Comparison of ENCODE assay signal across 30 cellular contexts in genomic region chr18:26471826-26472225, GRCh38.
"Had no signal": no experiment of that assay in that cellular context is flagged by ENCODE, and none has a peak within 500 bp of the region (broad histone marks: within the 10 kb centered on the region; RNA-seq: fewer than 3 reads in every experiment).

No MANE protein-coding gene starts in this region.

- H3K4me1 ChIP-seq: lower lobe of right lung, prostate gland, suprapubic skin, thyroid gland, upper lobe of left lung had no signal

- H3K4me3 ChIP-seq: coronary artery, esophagus squamous epithelium, heart right ventricle, lower lobe of right lung, mucosa of descending colon, prostate gland, right atrium auricular region, smooth muscle cell, suprapubic skin, thyroid gland, upper lobe of left lung had no signal

- H3K27ac Mint-ChIP-seq: naive B cell; natural killer cell treated with Interleukin-12 subunit alpha and Interleukin-12 subunit beta and Interleukin-15 and Interleukin-18, amount 100 ng/mL, for 72 hours; stimulated activated naive CD8-positive, alpha-beta T cell treated with anti-CD3 and anti-CD28 coated beads, Interleukin-15, amount 100 ng/mL, for 72 hours had no signal

- H3K36me3 Mint-ChIP-seq: naive B cell; natural killer cell treated with Interleukin-12 subunit alpha and Interleukin-12 subunit beta and Interleukin-15 and Interleukin-18, amount 100 ng/mL, for 72 hours had no signal

- H3K27me3 ChIP-seq: esophagus squamous epithelium, heart right ventricle, right atrium auricular region, suprapubic skin, thyroid gland, upper lobe of left lung had no signal

- H3K27me3 Mint-ChIP-seq: effector memory CD8-positive, alpha-beta T cell; naive B cell; natural killer cell treated with Interleukin-12 subunit alpha and Interleukin-12 subunit beta and Interleukin-15 and Interleukin-18, amount 100 ng/mL, for 72 hours; stimulated activated naive CD8-positive, alpha-beta T cell treated with anti-CD3 and anti-CD28 coated beads, Interleukin-15, amount 100 ng/mL, for 72 hours had no signal

- H3K9me3 ChIP-seq: esophagus squamous epithelium, heart right ventricle, lower lobe of right lung, mucosa of descending colon, prostate gland, right atrium auricular region, suprapubic skin, thyroid gland, upper lobe of left lung had no signal

- H3K4me3 Mint-ChIP-seq: effector memory CD8-positive, alpha-beta T cell; naive B cell; natural killer cell treated with Interleukin-12 subunit alpha and Interleukin-12 subunit beta and Interleukin-15 and Interleukin-18, amount 100 ng/mL, for 72 hours; stimulated activated naive CD8-positive, alpha-beta T cell treated with anti-CD3 and anti-CD28 coated beads, Interleukin-15, amount 100 ng/mL, for 72 hours had no signal

- H3K4me2 ChIP-seq: smooth muscle cell had no signal

- H3K9me3 Mint-ChIP-seq: effector memory CD8-positive, alpha-beta T cell; naive B cell; natural killer cell treated with Interleukin-12 subunit alpha and Interleukin-12 subunit beta and Interleukin-15 and Interleukin-18, amount 100 ng/mL, for 72 hours; stimulated activated naive CD8-positive, alpha-beta T cell treated with anti-CD3 and anti-CD28 coated beads, Interleukin-15, amount 100 ng/mL, for 72 hours had no signal

- DNase-seq: dermis blood vessel endothelial cell; effector memory CD8-positive, alpha-beta T cell; erythroblast; esophagus squamous epithelium; foreskin melanocyte; glutamatergic neuron; heart right ventricle; left ventricle myocardium superior; lower lobe of right lung; mucosa of descending colon; naive B cell; nucleus accumbens; stimulated activated CD4-positive, alpha-beta T cell treated with anti-CD3 and anti-CD28 coated beads, Interleukin-12 subunit alpha, Interleukin-12 subunit beta, amount 100 ng/mL, for 4 hours; stimulated activated CD4-positive, alpha-beta T cell treated with anti-CD3 and anti-CD28 coated beads, Interleukin-1b, Interleukin-23, amount 100 ng/mL, for 48 hours; stimulated activated CD4-positive, alpha-beta T cell treated with anti-CD3 and anti-CD28 coated beads, Interleukin-4, amount 100 ng/mL, for 1 hour; stimulated activated CD8-positive, alpha-beta memory T cell treated with anti-CD3 and anti-CD28 coated beads, Interleukin-4, amount 100 ng/mL, for 48 hours; stimulated activated naive CD4-positive, alpha-beta T cell; stimulated activated naive CD8-positive, alpha-beta T cell treated with anti-CD3 and anti-CD28 coated beads, Interleukin-15, amount 100 ng/mL, for 72 hours; thyroid gland; upper lobe of left lung had no signal

- FAIRE-seq: endometrium, keratinocyte, urothelium cell line had no signal

- H3K4me1 Mint-ChIP-seq: naive B cell; stimulated activated naive CD8-positive, alpha-beta T cell treated with anti-CD3 and anti-CD28 coated beads, Interleukin-15, amount 100 ng/mL, for 72 hours had no signal

- ATAC-seq: effector memory CD8-positive, alpha-beta T cell; lower lobe of right lung; mucosa of descending colon; natural killer cell treated with Interleukin-12 subunit alpha and Interleukin-12 subunit beta and Interleukin-15 and Interleukin-18, amount 100 ng/mL, for 72 hours; sciatic nerve; stimulated activated naive CD8-positive, alpha-beta T cell treated with anti-CD3 and anti-CD28 coated beads, Interleukin-15, amount 100 ng/mL, for 72 hours had no signal

- H3K27ac ChIP-seq: coronary artery, esophagus squamous epithelium, heart right ventricle, lower lobe of right lung, prostate gland, suprapubic skin, thyroid gland, upper lobe of left lung had no signal

- H3K36me3 ChIP-seq: lower lobe of right lung, prostate gland, thyroid gland, upper lobe of left lung had no signal
